In the genomic region with DNA sequence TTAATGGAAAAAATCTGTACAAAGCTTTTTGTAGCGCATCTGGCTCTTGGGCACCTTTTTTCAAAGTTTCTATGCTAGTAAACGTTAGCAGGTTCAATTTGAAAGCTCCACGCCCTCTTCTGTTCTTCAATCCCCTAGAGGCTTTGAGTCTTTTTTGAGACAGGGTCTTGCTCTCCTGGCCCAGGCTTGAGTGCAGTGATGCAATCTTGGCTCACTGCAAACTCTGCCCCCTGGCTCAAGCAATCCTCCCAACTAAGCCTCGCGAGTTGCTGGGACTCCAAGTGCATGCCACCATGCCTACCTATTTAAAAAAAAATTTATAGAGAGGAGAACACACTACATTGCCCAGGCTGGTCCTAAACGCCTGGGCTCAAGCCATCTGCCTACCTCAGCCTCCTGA, we compare ENCODE assay signal across 36 cellular contexts. TPM values are rescaled to one million over a fixed set of nuclear protein-coding genes. Genes with fewer than 3 reads are reported as not detected.
"Had no signal": no experiment of that assay in that cellular context is flagged by ENCODE, and none has a peak within 500 bp of the region (broad histone marks: within the 10 kb centered on the region; RNA-seq: fewer than 3 reads in every experiment).

No MANE protein-coding gene starts in this region.

- H2AFZ ChIP-seq: PC-9 had no signal

- H3K4me2 ChIP-seq: PC-9 had no signal

- H3K9me3 ChIP-seq: MG63, SJCRH30 had no signal

- H3K4me3 ChIP-seq: MG63, PC-9, SJCRH30, SK-N-MC had no signal

- DNase-seq: Karpas-422, MG63, NCI-H1048, NCI-H1092 treated with DMSO at 0.1 percent for 48 hours, NCI-H1105 treated with DMSO at 0.1 percent for 48 hours, NCI-H1417, NCI-H1436, NCI-H146, NCI-H1694, NCI-H187, NCI-H1930, NCI-H2029 treated with DMSO at 0.1 percent for 48 hours, NCI-H2081 treated with DMSO at 0.1 percent for 48 hours, NCI-H2171 treated with DMSO at 0.1 percent for 48 hours, NCI-H2227 treated with DMSO at 0.1 percent for 48 hours, NCI-H345, NCI-H446, NCI-H510A treated with DMSO at 0.1 percent for 48 hours, NCI-H524 treated with DMSO at 0.1 percent for 48 hours, NCI-H69, NCI-H748 treated with DMSO at 0.1 percent for 48 hours, NCI-H82, PC-9, SHP77, SIG-M5, SJCRH30, T-cell had no signal

- H3K27me3 ChIP-seq: MG63, SJCRH30 had no signal

- ATAC-seq: Panc1, Right ventricle myocardium inferior, SK-N-SH treated with all-trans-retinoic acid at 6 μM for 48 hours, T-cell had no signal

- H3K36me3 ChIP-seq: MG63, SJCRH30 had no signal

- H3K27ac ChIP-seq: PC-9, RWPE1, SJCRH30, SK-N-MC had no signal

- FAIRE-seq: RCC 7860 had no signal

- H3K4me1 ChIP-seq: SJCRH30 had no signal

RNA-seq across cellular contexts. Expression of a gene that starts 9.2 kb away (rescaled TPM):
- total RNA-seq: NCI-H460, OCI-LY7, PC-9, Right ventricle myocardium inferior, RPMI7951, T-cell had no signal
